ENCODE assay signal across 9 cellular contexts in genomic region chr3:56467108-56467507, GRCh38. TPM values are rescaled to one million over a fixed set of nuclear protein-coding genes. Genes with fewer than 3 reads are reported as not detected.
DNase-seq lines count a peak whose midpoint lies in the region; ATAC-seq, FAIRE-seq and TF ChIP-seq lines count a peak whose summit lies in the region.
"Had no signal": no experiment of that assay in that cellular context is flagged by ENCODE, and none has a peak within 500 bp of the region (broad histone marks: within the 10 kb centered on the region; RNA-seq: fewer than 3 reads in every experiment).

No MANE protein-coding gene starts in this region.

- WGBS in right cardiac atrium = 1% methylated on average over 14 of the region's 14 CpGs

- peak overlapping the region; percentile 56 for H2AFZ ChIP-seq in astrocyte (ENCODE audit: low read depth, low read length)

- peak overlapping the region; percentile 99 for H3K4me3 Mint-ChIP-seq in astrocyte (ENCODE audit: unreplicated experiment)
- H3K4me3 Mint-ChIP-seq in progenitor cell of endocrine pancreas (ENCODE audit: low read depth) = peak overlapping the region; percentile 97

- peaks cover 19% of the 10 kb centered on the region for H3K27me3 ChIP-seq in BE2C
- no peaks in the 10 kb centered on the region for H3K27me3 ChIP-seq in HAP-1 (ENCODE audit: low read depth)
- peaks cover 8% of the 10 kb centered on the region for H3K27me3 ChIP-seq in astrocyte (ENCODE audit: insufficient read depth, low read length)
- H3K27me3 ChIP-seq in right cardiac atrium (ENCODE audit: control insufficient read depth, insufficient read depth) = peaks cover 2% of the 10 kb centered on the region

- intact Hi-C loops in right cardiac atrium (cut with DNase I) = no loop called here

- H3K9me3 Mint-ChIP-seq in astrocyte (ENCODE audit: unreplicated experiment) = no peaks in the 10 kb centered on the region
- H3K9me3 Mint-ChIP-seq in progenitor cell of endocrine pancreas (ENCODE audit: low read depth) = no peaks in the 10 kb centered on the region

- no peaks in the 10 kb centered on the region for H3K36me3 Mint-ChIP-seq in astrocyte (ENCODE audit: low read depth, unreplicated experiment)
- no peaks in the 10 kb centered on the region for H3K36me3 Mint-ChIP-seq in progenitor cell of endocrine pancreas (ENCODE audit: insufficient read depth)

- H3K4me1 ChIP-seq in BE2C (no peaks in the 10 kb centered on the region), HAP-1 (peaks cover 8% of the 10 kb centered on the region), astrocyte (ENCODE audit: insufficient read depth, low read length) (no peaks in the 10 kb centered on the region), right cardiac atrium (ENCODE audit: control insufficient read depth, insufficient read depth, low read length) (no peaks in the 10 kb centered on the region)

- H3K9ac ChIP-seq in astrocyte (ENCODE audit: low read length) = peak overlapping the region; percentile 62

- peak; percentile 62 for DNase-seq in BE2C
- DNase-seq in HAP-1 (ENCODE audit: low spot score in 2 of 2) = peak; percentile 93 to 94
- DNase-seq in NCI-H460 (ENCODE audit: extremely low read depth, low read depth) = peak; percentile 58
- DNase-seq in astrocyte (ENCODE audit: low read depth) = peak; percentile 78
- peak; percentile 65 to 74 (median 66) for DNase-seq in right cardiac atrium
- peak; percentile 84 for DNase-seq in progenitor cell of endocrine pancreas (ENCODE audit: low spot score, unreplicated experiment)
- no peak for DNase-seq in UCSD-AML1 (lab: John Stamatoyannopoulos, UW; ENCODE audit: unreplicated experiment)

- H3K4me2 ChIP-seq in astrocyte (ENCODE audit: low read length) = peak overlapping the region; percentile 94

- no peaks in the 10 kb centered on the region for H3K79me2 ChIP-seq in astrocyte (ENCODE audit: insufficient read depth, low read length)

- H3K4me3 ChIP-seq in BE2C (ENCODE audit: low read depth, low read length) (peak overlapping the region; percentile 49), HAP-1 (peak overlapping the region; percentile 61), astrocyte (ENCODE audit: insufficient read depth, low read depth, low read length) (peak overlapping the region; percentile 68), right cardiac atrium (ENCODE audit: low read length) (peak overlapping the region; percentile 68)

- no peaks in the 10 kb centered on the region for H3K9me3 ChIP-seq in BE2C
- no peaks in the 10 kb centered on the region for H3K9me3 ChIP-seq in HAP-1
- no peaks in the 10 kb centered on the region for H3K9me3 ChIP-seq in astrocyte (ENCODE audit: insufficient read depth, low read depth, low read length)
- no peaks in the 10 kb centered on the region for H3K9me3 ChIP-seq in right cardiac atrium (ENCODE audit: control insufficient read depth, low read length)

- H3K27ac Mint-ChIP-seq in astrocyte (ENCODE audit: unreplicated experiment) (no peak overlapping the region), progenitor cell of endocrine pancreas (peak overlapping the region; percentile 95)

- H3K4me1 Mint-ChIP-seq in astrocyte (ENCODE audit: low read depth, unreplicated experiment) = peaks cover 3% of the 10 kb centered on the region
- peaks cover 7% of the 10 kb centered on the region for H3K4me1 Mint-ChIP-seq in progenitor cell of endocrine pancreas (ENCODE audit: low read depth)

- in situ Hi-C loops in HAP-1 (cut with MboI; ENCODE audit: low sequenced_read_pairs) = no loop called here

- H3K36me3 ChIP-seq in BE2C (no peaks in the 10 kb centered on the region), HAP-1 (replicated peaks) (no peaks in the 10 kb centered on the region), astrocyte (ENCODE audit: insufficient read depth, low read length) (no peaks in the 10 kb centered on the region)

- no peak for FAIRE-seq in astrocyte (lab: Jason Lieb, UNC)
- FAIRE-seq: GM18507 had no signal

- H3K27me3 Mint-ChIP-seq in astrocyte (ENCODE audit: low read depth, unreplicated experiment) = no peaks in the 10 kb centered on the region
- peaks cover 3% of the 10 kb centered on the region for H3K27me3 Mint-ChIP-seq in progenitor cell of endocrine pancreas

- ATAC-seq in right cardiac atrium (peak; percentile 90), GM18498 (IDR thresholded peaks at IDR 0.05; ENCODE audit: unreplicated experiment) (no peak)

- H3K27ac ChIP-seq in astrocyte (ENCODE audit: low read depth, low read length) (no peak overlapping the region), right cardiac atrium (ENCODE audit: low read length) (no peak overlapping the region)

- TF ChIP-seq CTCF in BE2C (IDR thresholded peaks at IDR 0.05; ENCODE audit: low read depth, low read length) (no peak), astrocyte (IDR thresholded peaks at IDR 0.05; ENCODE audit: insufficient read depth, low read depth, low read length) (no peak), progenitor cell of endocrine pancreas (IDR thresholded peaks at IDR 0.05; ENCODE audit: unreplicated experiment) (no peak)

- H4K20me1 ChIP-seq in astrocyte (ENCODE audit: insufficient read depth, low read length) = no peaks in the 10 kb centered on the region

RNA-seq across cellular contexts. Expression of gene ERC2, which starts 1.2 kb away (rescaled TPM):
- polyA plus RNA-seq in BE2C (2012; ENCODE audit: insufficient read depth, insufficient read length, low read depth) = 0.34 TPM
- total RNA-seq in NCI-H460 (2014; rRNA removed; shearing (Covaris generic)) = 0.14 and 0.47 TPM in 2 replicates
- polyA plus RNA-seq in NCI-H460 (2014; cell fraction: nucleus; rRNA removed) = 0.04 TPM in 1 of 2 replicates, not detected in the other
- total RNA-seq in astrocyte = 4.1 and 7.4 TPM in 2 replicates
- 1 to 10 TPM; 3.0 to 9.2 (median 5.0) TPM for total RNA-seq in right cardiac atrium
- polyA plus RNA-seq in right cardiac atrium = 1.5 TPM
- 32.5 and 34.8 TPM in 2 replicates for total RNA-seq in progenitor cell of endocrine pancreas
